In the genomic region with DNA sequence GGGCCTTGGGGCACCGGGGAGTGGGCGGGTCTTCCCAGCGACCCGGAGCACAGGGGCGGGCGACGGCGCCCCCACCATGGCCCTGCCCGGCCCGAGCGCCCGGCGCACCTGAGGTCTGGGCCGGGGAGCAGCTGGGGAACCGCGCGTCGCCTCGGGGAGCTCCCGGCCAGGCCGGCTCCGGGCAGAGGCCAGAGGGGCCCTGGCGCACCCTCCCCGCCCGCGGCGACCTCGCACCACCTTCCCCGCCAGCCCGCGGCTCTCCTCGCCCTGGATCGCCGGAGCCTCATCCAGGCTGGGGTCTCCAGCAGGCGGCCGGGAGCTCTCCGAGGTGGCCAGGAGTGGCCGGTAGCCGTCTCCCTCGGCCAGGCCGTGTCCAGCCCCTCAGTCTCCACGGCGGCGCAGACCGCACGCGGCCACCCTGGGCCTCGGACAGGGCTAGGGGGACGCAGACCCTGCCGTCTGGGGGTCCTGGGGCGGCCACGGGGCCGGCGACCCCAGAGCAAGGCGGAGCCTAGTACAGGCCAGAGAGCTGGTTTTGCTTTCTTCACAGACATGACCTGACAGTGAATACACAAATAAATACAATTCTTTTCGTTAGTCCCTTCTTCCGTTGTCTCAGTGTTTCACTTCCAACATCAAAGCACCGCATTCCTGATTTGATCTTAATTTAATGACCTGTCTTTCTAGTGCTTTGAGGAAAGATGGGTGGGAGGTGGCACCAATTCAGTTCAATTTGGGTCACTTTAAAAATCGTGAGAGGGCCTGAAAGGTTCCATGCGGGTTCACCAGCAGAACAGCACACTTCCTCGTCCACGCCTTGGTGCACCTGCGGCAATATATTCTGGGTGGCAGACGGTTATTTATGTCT, we compare ENCODE assay signal across 14 cellular contexts.
A peak's percentile ranks its signal among the peaks of the same experiment; 100 is the strongest.
DNase-seq lines count a peak whose midpoint lies in the region; ATAC-seq, FAIRE-seq and TF ChIP-seq lines count a peak whose summit lies in the region.
"Had no signal": no experiment of that assay in that cellular context is flagged by ENCODE, and none has a peak within 500 bp of the region (broad histone marks: within the 10 kb centered on the region; RNA-seq: fewer than 3 reads in every experiment).

No MANE protein-coding gene starts in this region.

- H3K36me3 ChIP-seq in H7 (replicated peaks; ENCODE audit: control insufficient read depth, insufficient read depth, low read length): no peaks in the 10 kb centered on the region
- H3K36me3 ChIP-seq in endodermal cell (ENCODE audit: control insufficient read depth, insufficient read depth, low read length): no peaks in the 10 kb centered on the region
- H3K36me3 ChIP-seq in osteoblast (ENCODE audit: insufficient read depth, low read length): no peaks in the 10 kb centered on the region
- no peaks in the 10 kb centered on the region for H3K36me3 ChIP-seq in brain microvascular endothelial cell (replicated peaks)
- H3K36me3 ChIP-seq: lower lobe of right lung, pancreas had no signal

- no peak for FAIRE-seq in H54 (lab: Jason Lieb, UNC)

- intact Hi-C loops in activated CD8-positive, alpha-beta T cell treated with anti-CD3 and anti-CD28 coated beads for 36 hours (cut with micrococcal nuclease): no loop called here

- no peaks in the 10 kb centered on the region for H3K79me2 ChIP-seq in osteoblast (ENCODE audit: insufficient read depth, low read length)

- H3K4me2 ChIP-seq in osteoblast (ENCODE audit: insufficient read depth, low read length): no peak overlapping the region

- no peak overlapping the region for H2AFZ ChIP-seq in osteoblast (ENCODE audit: low read length)

- TF ChIP-seq POLR2A in H54 (IDR thresholded peaks at IDR 0.05; ENCODE audit: low read depth, low read length): no peak

- H3K27ac ChIP-seq in endodermal cell (ENCODE audit: low read depth, low read length) (no peak overlapping the region), osteoblast (ENCODE audit: low read depth, low read length) (no peak overlapping the region), brain microvascular endothelial cell (no peak overlapping the region)
- H3K27ac ChIP-seq: lower lobe of right lung, pancreas had no signal

- ATAC-seq in activated CD8-positive, alpha-beta T cell treated with anti-CD3 and anti-CD28 coated beads, Interleukin-2, amount 10 ng/mL, durations not matched to agents 7 days and 5 days: no peak
- no peak for ATAC-seq in activated CD8-positive, alpha-beta T cell treated with anti-CD3 and anti-CD28 coated beads for 36 hours
- ATAC-seq: pancreas had no signal

- DNase-seq in activated CD8-positive, alpha-beta T cell treated with anti-CD3 and anti-CD28 coated beads, Interleukin-2, amount 10 ng/mL, durations not matched to agents 7 days and 5 days: no peak
- DNase-seq in activated CD8-positive, alpha-beta T cell treated with anti-CD3 and anti-CD28 coated beads for 36 hours: no peak
- DNase-seq in H7 (peak; percentile 93), endodermal cell (peak; percentile 86), osteoblast (ENCODE audit: insufficient read length, low spot score, missing footprints) (peak; percentile 69), NCI-H1092 treated with DMSO at 0.1 percent for 48 hours (lab: John Stamatoyannopoulos, UW) (no peak), brain microvascular endothelial cell (no peak), H54 (ENCODE audit: insufficient read length, low spot score) (no peak)
- DNase-seq: ACHN; activated CD4-positive, alpha-beta T cell treated with anti-CD3 and anti-CD28 coated beads, Interleukin-2, amount 10 ng/mL, durations not matched to agents 24 days and 14 days; Karpas-422; lower lobe of right lung; pancreas; trophoblast cell had no signal

- peaks cover 66% of the 10 kb centered on the region for H3K27me3 ChIP-seq in H7 (ENCODE audit: control insufficient read depth, insufficient read depth, low read length)
- H3K27me3 ChIP-seq in endodermal cell (ENCODE audit: control insufficient read depth, insufficient read depth, low read length, poor library complexity, severe bottlenecking): no peaks in the 10 kb centered on the region
- peaks cover 6% of the 10 kb centered on the region for H3K27me3 ChIP-seq in osteoblast (ENCODE audit: insufficient read depth, low read length)
- peaks cover 45% of the 10 kb centered on the region for H3K27me3 ChIP-seq in brain microvascular endothelial cell (replicated peaks)

- H3K9me3 ChIP-seq in endodermal cell (ENCODE audit: control insufficient read depth, low read length) (peaks cover 16% of the 10 kb centered on the region), osteoblast (ENCODE audit: low read depth, low read length) (no peaks in the 10 kb centered on the region)
- H3K9me3 ChIP-seq: lower lobe of right lung, pancreas had no signal

- no peaks in the 10 kb centered on the region for H3K36me3 Mint-ChIP-seq in activated CD8-positive, alpha-beta T cell treated with anti-CD3 and anti-CD28 coated beads, Interleukin-2, amount 10 ng/mL, durations not matched to agents 7 days and 5 days (ENCODE audit: low read depth)
- H3K36me3 Mint-ChIP-seq in activated CD8-positive, alpha-beta T cell treated with anti-CD3 and anti-CD28 coated beads for 36 hours (ENCODE audit: low read depth): no peaks in the 10 kb centered on the region
- no peaks in the 10 kb centered on the region for H3K36me3 Mint-ChIP-seq in endodermal cell (ENCODE audit: low read depth)

- POLR2A ChIA-PET in activated CD8-positive, alpha-beta T cell treated with anti-CD3 and anti-CD28 coated beads, Interleukin-2, amount 10 ng/mL, durations not matched to agents 7 days and 5 days (lab: Charles Lee): no interaction called here
- POLR2A ChIA-PET in activated CD8-positive, alpha-beta T cell treated with anti-CD3 and anti-CD28 coated beads for 36 hours (lab: Charles Lee): no interaction called here

- peaks cover 38% of the 10 kb centered on the region for H3K27me3 Mint-ChIP-seq in activated CD8-positive, alpha-beta T cell treated with anti-CD3 and anti-CD28 coated beads, Interleukin-2, amount 10 ng/mL, durations not matched to agents 7 days and 5 days (ENCODE audit: low read depth)
- H3K27me3 Mint-ChIP-seq in activated CD8-positive, alpha-beta T cell treated with anti-CD3 and anti-CD28 coated beads for 36 hours: peaks cover 31% of the 10 kb centered on the region
- peaks cover 65% of the 10 kb centered on the region for H3K27me3 Mint-ChIP-seq in endodermal cell (ENCODE audit: insufficient read depth)

- in situ Hi-C loops in brain microvascular endothelial cell (cut with HindIII; ENCODE audit: low pct_ligation_motif_present, low sequenced_read_pairs): no loop called here

- CTCF ChIA-PET in activated CD8-positive, alpha-beta T cell treated with anti-CD3 and anti-CD28 coated beads, Interleukin-2, amount 10 ng/mL, durations not matched to agents 7 days and 5 days (lab: Charles Lee): no interaction called here
- CTCF ChIA-PET in activated CD8-positive, alpha-beta T cell treated with anti-CD3 and anti-CD28 coated beads for 36 hours (lab: Charles Lee): interaction anchor here (0.9 kb wide), 1 partner anchor 259 kb away, joined by 3 read pairs; no protein-coding TSS in a partner anchor

- no peaks in the 10 kb centered on the region for H3K9me3 Mint-ChIP-seq in activated CD8-positive, alpha-beta T cell treated with anti-CD3 and anti-CD28 coated beads, Interleukin-2, amount 10 ng/mL, durations not matched to agents 7 days and 5 days (ENCODE audit: insufficient read depth)
- H3K9me3 Mint-ChIP-seq in activated CD8-positive, alpha-beta T cell treated with anti-CD3 and anti-CD28 coated beads for 36 hours: peaks cover 2% of the 10 kb centered on the region
- peaks cover 2% of the 10 kb centered on the region for H3K9me3 Mint-ChIP-seq in endodermal cell
- H3K9me3 Mint-ChIP-seq: activated CD4-positive, alpha-beta T cell treated with anti-CD3 and anti-CD28 coated beads, Interleukin-2, amount 10 ng/mL, durations not matched to agents 24 days and 14 days had no signal

- H3K4me1 Mint-ChIP-seq in activated CD8-positive, alpha-beta T cell treated with anti-CD3 and anti-CD28 coated beads, Interleukin-2, amount 10 ng/mL, durations not matched to agents 7 days and 5 days (ENCODE audit: low read depth): peaks cover 15% of the 10 kb centered on the region
- peaks cover 15% of the 10 kb centered on the region for H3K4me1 Mint-ChIP-seq in activated CD8-positive, alpha-beta T cell treated with anti-CD3 and anti-CD28 coated beads for 36 hours (ENCODE audit: low read depth)
- H3K4me1 Mint-ChIP-seq in endodermal cell: peaks cover 6% of the 10 kb centered on the region
- H3K4me1 Mint-ChIP-seq: activated CD4-positive, alpha-beta T cell treated with anti-CD3 and anti-CD28 coated beads, Interleukin-2, amount 10 ng/mL, durations not matched to agents 24 days and 14 days had no signal

- no peaks in the 10 kb centered on the region for H4K20me1 ChIP-seq in osteoblast (ENCODE audit: insufficient read depth, low read length)

- peak overlapping the region; percentile 36 for H3K27ac Mint-ChIP-seq in activated CD8-positive, alpha-beta T cell treated with anti-CD3 and anti-CD28 coated beads, Interleukin-2, amount 10 ng/mL, durations not matched to agents 7 days and 5 days
- no peak overlapping the region for H3K27ac Mint-ChIP-seq in activated CD8-positive, alpha-beta T cell treated with anti-CD3 and anti-CD28 coated beads for 36 hours
- H3K27ac Mint-ChIP-seq in endodermal cell: no peak overlapping the region
- H3K27ac Mint-ChIP-seq: activated CD4-positive, alpha-beta T cell treated with anti-CD3 and anti-CD28 coated beads, Interleukin-2, amount 10 ng/mL, durations not matched to agents 24 days and 14 days had no signal

- WGBS in endodermal cell (ENCODE audit: insufficient coverage in 1 of 2, insufficient read length in 1 of 2), 2 experiments: 71 to 86% methylated on average over 28 to 64 of the region's 64 CpGs

- H3K4me1 ChIP-seq in endodermal cell (ENCODE audit: control insufficient read depth, insufficient read depth, low read length): no peaks in the 10 kb centered on the region
- H3K4me1 ChIP-seq in osteoblast (ENCODE audit: insufficient read depth, low read length): no peaks in the 10 kb centered on the region
- H3K4me1 ChIP-seq: pancreas had no signal

- no peak overlapping the region for H3K4me3 Mint-ChIP-seq in activated CD8-positive, alpha-beta T cell treated with anti-CD3 and anti-CD28 coated beads, Interleukin-2, amount 10 ng/mL, durations not matched to agents 7 days and 5 days
- H3K4me3 Mint-ChIP-seq in activated CD8-positive, alpha-beta T cell treated with anti-CD3 and anti-CD28 coated beads for 36 hours: no peak overlapping the region
- peak overlapping the region; percentile 32 for H3K4me3 Mint-ChIP-seq in endodermal cell
- H3K4me3 Mint-ChIP-seq: activated CD4-positive, alpha-beta T cell treated with anti-CD3 and anti-CD28 coated beads, Interleukin-2, amount 10 ng/mL, durations not matched to agents 24 days and 14 days had no signal

- TF ChIP-seq CTCF in activated CD8-positive, alpha-beta T cell treated with anti-CD3 and anti-CD28 coated beads for 36 hours (IDR thresholded peaks at IDR 0.05): no peak
- TF ChIP-seq CTCF in endodermal cell (conservative IDR thresholded peaks at IDR 0.05) (peak; percentile 65), osteoblast (IDR thresholded peaks at IDR 0.05; ENCODE audit: extremely low read depth, low read depth, low read length) (no peak), brain microvascular endothelial cell (IDR thresholded peaks at IDR 0.05; ENCODE audit: low read depth, low read length, missing control alignments) (no peak)

- H3K4me3 ChIP-seq in H7 (ENCODE audit: insufficient read depth, low read depth, low read length): peak overlapping the region; percentile 33
- no peak overlapping the region for H3K4me3 ChIP-seq in endodermal cell (ENCODE audit: low read length)
- no peak overlapping the region for H3K4me3 ChIP-seq in osteoblast (ENCODE audit: insufficient read depth, low read length)
- no peak overlapping the region for H3K4me3 ChIP-seq in brain microvascular endothelial cell (ENCODE audit: low read depth, low read length)
- H3K4me3 ChIP-seq: lower lobe of right lung, pancreas had no signal

- no peak overlapping the region for H3K9ac ChIP-seq in endodermal cell (ENCODE audit: extremely low read depth, low read length, poor library complexity, severe bottlenecking)

Comparison
In these comparisons a context has a peak if more than half of its experiments do, and no peak if none do; other contexts are left out.
1. DNase-seq: peak in H7 (single experiment), endodermal cell (single experiment) and osteoblast (single experiment); none in activated CD8-positive, alpha-beta T cell treated with anti-CD3 and anti-CD28 coated beads, Interleukin-2, amount 10 ng/mL, durations not matched to agents 7 days and 5 days (single experiment), activated CD8-positive, alpha-beta T cell treated with anti-CD3 and anti-CD28 coated beads for 36 hours (single experiment), NCI-H1092 treated with DMSO at 0.1 percent for 48 hours (single experiment), brain microvascular endothelial cell (single experiment) and H54 (single experiment).